Comparison of ENCODE assay signal across 10 cellular contexts in genomic region chr1:116122955-116123757, GRCh38. TPM values are rescaled to one million over a fixed set of nuclear protein-coding genes. Genes with fewer than 3 reads are reported as not detected.
DNase-seq lines count a peak whose midpoint lies in the region; ATAC-seq and TF ChIP-seq lines count a peak whose summit lies in the region.
"Had no signal": no experiment of that assay in that cellular context is flagged by ENCODE, and none has a peak within 500 bp of the region (broad histone marks: within the 10 kb centered on the region; RNA-seq: fewer than 3 reads in every experiment).

No MANE protein-coding gene starts in this region.

- peaks cover 14% of the 10 kb centered on the region for H3K4me1 Mint-ChIP-seq in progenitor cell of endocrine pancreas (ENCODE audit: low read depth)

- ATAC-seq in HG03139 (IDR thresholded peaks at IDR 0.05; ENCODE audit: unreplicated experiment) (no peak), GM21786 (IDR thresholded peaks at IDR 0.05; ENCODE audit: unreplicated experiment) (no peak)
- ATAC-seq: gastrocnemius medialis had no signal

- no peak overlapping the region for H3K4me3 Mint-ChIP-seq in progenitor cell of endocrine pancreas (ENCODE audit: low read depth)

- no peaks in the 10 kb centered on the region for H3K9me3 Mint-ChIP-seq in progenitor cell of endocrine pancreas (ENCODE audit: low read depth)

- no peaks in the 10 kb centered on the region for H3K36me3 Mint-ChIP-seq in progenitor cell of endocrine pancreas (ENCODE audit: insufficient read depth)

- H3K4me3 ChIP-seq in fibroblast of mammary gland (ENCODE audit: control insufficient read depth, low read depth, low read length), result no peak overlapping the region
- H3K4me3 ChIP-seq: gastrocnemius medialis had no signal

- peak overlapping the region; percentile 23 for H3K27ac Mint-ChIP-seq in progenitor cell of endocrine pancreas

- TF ChIP-seq CTCF in fibroblast of mammary gland (conservative IDR thresholded peaks at IDR 0.05; ENCODE audit: control insufficient read depth, insufficient read depth, low read depth, low read length) (no peak), progenitor cell of endocrine pancreas (IDR thresholded peaks at IDR 0.05; ENCODE audit: unreplicated experiment) (no peak)

- intact Hi-C loops in head of caudate nucleus (cut with DNase I), result no loop called here

- DNase-seq in EL (peak; percentile 95), RPMI7951 (ENCODE audit: low read depth) (peak; percentile 94), fibroblast of mammary gland (ENCODE audit: low read depth) (peak; percentile 98), progenitor cell of endocrine pancreas (ENCODE audit: low spot score, unreplicated experiment) (no peak), head of caudate nucleus (no peak), mesenteric fat pad (ENCODE audit: low spot score) (no peak)
- DNase-seq: gastrocnemius medialis, NCI-H526 had no signal

- H3K27me3 Mint-ChIP-seq in progenitor cell of endocrine pancreas, result peaks cover 6% of the 10 kb centered on the region

RNA-seq across cellular contexts. Expression of gene MAB21L3, which starts 12.0 kb away (rescaled TPM):
- not detected in 2 replicates for total RNA-seq in RPMI7951 (2014; rRNA removed; shearing (Covaris generic))
- total RNA-seq in progenitor cell of endocrine pancreas (not detected in 2 replicates), mesenteric fat pad (0.22 TPM)

Comparison
In these comparisons a context has a peak if more than half of its experiments do, and no peak if none do; other contexts are left out.
1. DNase-seq: peak in EL (single experiment), RPMI7951 (single experiment) and fibroblast of mammary gland (single experiment); none in progenitor cell of endocrine pancreas (single experiment), head of caudate nucleus (0 of 42) and mesenteric fat pad (single experiment).